Comparison of ENCODE assay signal across 21 cellular contexts in the genomic region with DNA sequence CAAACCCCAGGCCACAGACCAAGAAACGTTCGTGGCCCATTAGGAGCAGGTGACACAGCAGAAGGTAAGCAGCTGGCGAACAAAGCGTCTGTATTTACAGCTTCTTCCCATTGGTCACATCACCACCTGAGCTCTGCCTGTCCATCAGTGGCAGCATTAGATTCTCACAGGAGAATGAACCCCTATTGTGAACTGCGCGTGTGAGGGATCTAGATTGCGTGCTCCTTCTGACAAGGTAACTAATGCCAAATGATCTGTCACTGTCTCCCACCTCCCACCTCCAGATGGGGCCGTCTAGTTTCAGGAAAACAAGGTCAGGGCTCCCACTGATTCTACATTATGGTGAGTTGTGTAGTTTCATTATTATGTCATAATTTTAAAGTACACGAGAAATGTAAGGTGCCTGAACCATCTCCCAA.
DNase-seq lines count a peak whose midpoint lies in the region; ATAC-seq, FAIRE-seq and TF ChIP-seq lines count a peak whose summit lies in the region.
"Had no signal": no experiment of that assay in that cellular context is flagged by ENCODE, and none has a peak within 500 bp of the region (broad histone marks: within the 10 kb centered on the region; RNA-seq: fewer than 3 reads in every experiment).

No MANE protein-coding gene starts in this region.

- peaks cover 2% of the 10 kb centered on the region for H3K36me3 Mint-ChIP-seq in activated CD4-positive, alpha-beta memory T cell treated with anti-CD3 and anti-CD28 coated beads for 36 hours
- H3K36me3 Mint-ChIP-seq in activated CD4-positive, alpha-beta memory T cell treated with anti-CD3 and anti-CD28 coated beads, Interleukin-2, amount 10 ng/mL, durations not matched to agents 7 days and 5 days (ENCODE audit: low read depth): no peaks in the 10 kb centered on the region

- in situ Hi-C loops in GM12878 (cut with MboI): no loop called here

- peak; percentile 68 for DNase-seq in activated CD4-positive, alpha-beta memory T cell treated with anti-CD3 and anti-CD28 coated beads for 36 hours
- DNase-seq in activated CD4-positive, alpha-beta memory T cell treated with anti-CD3 and anti-CD28 coated beads, Interleukin-2, amount 10 ng/mL, durations not matched to agents 7 days and 5 days: no peak
- DNase-seq in NCI-H774 (lab: John Stamatoyannopoulos, UW): peak; percentile 3
- DNase-seq in GM12878 (ENCODE audit: low read depth, low spot score): no peak
- DNase-seq in stimulated activated CD4-positive, alpha-beta T cell treated with anti-CD3 and anti-CD28 coated beads, TNF-alpha, amount 100 ng/mL, for 48 hours (ENCODE audit: low read depth in 3 of 3): peak; percentile 15 to 37 (median 33)
- DNase-seq in OCI-LY7 (ENCODE audit: low spot score): no peak
- no peak for DNase-seq in OCI-M1 (lab: John Stamatoyannopoulos, UW)
- DNase-seq in SKM-1 (lab: John Stamatoyannopoulos, UW; ENCODE audit: unreplicated experiment): no peak
- DNase-seq: activated CD8-positive, alpha-beta memory T cell treated with anti-CD3 and anti-CD28 coated beads for 24 hours; AML-193; esophagus squamous epithelium; GDM1; H7; KBM-7; NCI-H1092; pancreas; PC-3; T1000 had no signal

- H3K4me1 Mint-ChIP-seq in activated CD4-positive, alpha-beta memory T cell treated with anti-CD3 and anti-CD28 coated beads for 36 hours (ENCODE audit: low read depth): peaks cover 43% of the 10 kb centered on the region
- peaks cover 30% of the 10 kb centered on the region for H3K4me1 Mint-ChIP-seq in activated CD4-positive, alpha-beta memory T cell treated with anti-CD3 and anti-CD28 coated beads, Interleukin-2, amount 10 ng/mL, durations not matched to agents 7 days and 5 days

- TF ChIP-seq RAD21 in GM12878 (IDR thresholded peaks at IDR 0.05; ENCODE audit: insufficient read depth, low read depth, low read length): 0 out of 2 replicates have a peak, but pooled peaks have one; percentile 28

- no peaks in the 10 kb centered on the region for H4K20me1 ChIP-seq in GM12878 (ENCODE audit: control insufficient read depth, insufficient read depth)
- H4K20me1 ChIP-seq in OCI-LY7 (ENCODE audit: insufficient read depth, low read length): no peaks in the 10 kb centered on the region

- H3K9me3 ChIP-seq in GM12878 (replicated peaks; ENCODE audit: control insufficient read depth, insufficient read depth, low read length) (no peaks in the 10 kb centered on the region; the same call in 2 of the 3 replicates), OCI-LY7 (ENCODE audit: low read length) (no peaks in the 10 kb centered on the region)
- H3K9me3 ChIP-seq: esophagus squamous epithelium, pancreas, SJSA1 had no signal

- TF ChIP-seq EP300 in GM12878 (IDR thresholded peaks at IDR 0.05; ENCODE audit: borderline replicate concordance in 1 of 2, control insufficient read depth in 1 of 2, low read depth in 2 of 2, low read length in 2 of 2): 0 out of 4 replicates have a peak, but pooled peaks of 1 of the 2 experiments have one; percentile 38

- H3K9me3 Mint-ChIP-seq in activated CD4-positive, alpha-beta memory T cell treated with anti-CD3 and anti-CD28 coated beads for 36 hours: no peaks in the 10 kb centered on the region
- peaks cover 2% of the 10 kb centered on the region for H3K9me3 Mint-ChIP-seq in activated CD4-positive, alpha-beta memory T cell treated with anti-CD3 and anti-CD28 coated beads, Interleukin-2, amount 10 ng/mL, durations not matched to agents 7 days and 5 days

- peak overlapping the region; percentile 52 for H3K27ac Mint-ChIP-seq in activated CD4-positive, alpha-beta memory T cell treated with anti-CD3 and anti-CD28 coated beads for 36 hours
- no peak overlapping the region for H3K27ac Mint-ChIP-seq in activated CD4-positive, alpha-beta memory T cell treated with anti-CD3 and anti-CD28 coated beads, Interleukin-2, amount 10 ng/mL, durations not matched to agents 7 days and 5 days

- 62% methylated on average over 9 of the region's 9 CpGs for whole genome bisulfite sequencing in GM12878 (ENCODE audit: insufficient coverage, insufficient replicate concordance, low lambda C conversion rate, missing lambda C conversion rate)

- intact Hi-C loops in activated CD4-positive, alpha-beta memory T cell treated with anti-CD3 and anti-CD28 coated beads for 36 hours (cut with micrococcal nuclease): loop anchor here (2.0 kb wide), 1 partner anchor 29 kb away; no protein-coding TSS in a partner anchor
- intact Hi-C loops in GM12878 (cut with micrococcal nuclease; ENCODE audit: unreplicated experiment): loop anchor here (2.0 kb wide), 1 partner anchor 185 kb away; a partner anchor contains a TSS
- intact Hi-C loops in OCI-LY7 (cut with micrococcal nuclease; ENCODE audit: unreplicated experiment): loop anchor here (5.0 to 10.0 kb wide), 2 partner anchors 70 to 523 kb away; no protein-coding TSS in a partner anchor

- no peak for FAIRE-seq in GM12878 (lab: Jason Lieb, UNC)
- FAIRE-seq: pancreas had no signal

- POLR2A ChIA-PET in activated CD4-positive, alpha-beta memory T cell treated with anti-CD3 and anti-CD28 coated beads for 36 hours (lab: Charles Lee): interaction anchor here (0.6 to 1.7 kb wide), 3 partner anchors 78 to 536 kb away, joined by 4 to 5 read pairs (median 4); no protein-coding TSS in a partner anchor
- POLR2A ChIA-PET in activated CD4-positive, alpha-beta memory T cell treated with anti-CD3 and anti-CD28 coated beads, Interleukin-2, amount 10 ng/mL, durations not matched to agents 7 days and 5 days (lab: Charles Lee): no interaction called here
- POLR2A ChIA-PET in GM12878 (lab: Charles Lee): no interaction called here
- POLR2A ChIA-PET in OCI-LY7 (lab: Charles Lee): no interaction called here

- no peak overlapping the region for H3K27ac ChIP-seq in GM12878 (ENCODE audit: control insufficient read depth, insufficient read depth)
- H3K27ac ChIP-seq in OCI-LY7 (ENCODE audit: low read depth, low read length, poor library complexity, severe bottlenecking): no peak overlapping the region
- H3K27ac ChIP-seq: esophagus squamous epithelium, pancreas, SJSA1 had no signal

- no peak for ATAC-seq in GM12878
- ATAC-seq: pancreas, PC-3 had no signal

- no peaks in the 10 kb centered on the region for H3K27me3 ChIP-seq in GM12878 (replicated peaks in 1 of 2; ENCODE audit: control insufficient read depth in 2 of 2, insufficient read depth in 2 of 2, low read length in 1 of 2)
- H3K27me3 ChIP-seq: esophagus squamous epithelium, pancreas, SJSA1 had no signal

- no peak overlapping the region for H3K4me3 ChIP-seq in GM12878
- H3K4me3 ChIP-seq in OCI-LY7 (ENCODE audit: low read depth, low read length, poor library complexity, severe bottlenecking): no peak overlapping the region
- H3K4me3 ChIP-seq: esophagus squamous epithelium, lung, pancreas, SJSA1, smooth muscle cell had no signal

- SMC1A ChIA-PET in GM12878 (lab: Charles Lee; ENCODE audit: uncharacterized antibody, unreplicated experiment): interaction anchor here (1.2 to 2.8 kb wide), 8 partner anchors 11 to 186 kb away, joined by 3 to 10 read pairs (median 5); a partner anchor contains a TSS

- H3K4me1 ChIP-seq in GM12878 (ENCODE audit: control insufficient read depth, insufficient read depth, low read length) (peaks cover 17% of the 10 kb centered on the region), OCI-LY7 (ENCODE audit: insufficient read depth, low read length, poor library complexity, severe bottlenecking) (peaks cover 30% of the 10 kb centered on the region)
- H3K4me1 ChIP-seq: esophagus squamous epithelium, pancreas, SJSA1 had no signal

- H3K79me2 ChIP-seq in GM12878 (ENCODE audit: control insufficient read depth, insufficient read depth, low read length): no peaks in the 10 kb centered on the region
- H3K79me2 ChIP-seq in OCI-LY7 (ENCODE audit: insufficient read depth, low read depth, low read length): no peaks in the 10 kb centered on the region

- no peaks in the 10 kb centered on the region for H3K36me3 ChIP-seq in GM12878 (ENCODE audit: control insufficient read depth in 2 of 2, insufficient read depth in 2 of 2, low read length in 1 of 2)
- H3K36me3 ChIP-seq in OCI-LY7 (ENCODE audit: insufficient read depth, low read length): no peaks in the 10 kb centered on the region
- H3K36me3 ChIP-seq: esophagus squamous epithelium, pancreas, SJSA1 had no signal

- H3K4me2 ChIP-seq in GM12878 (ENCODE audit: control insufficient read depth, insufficient read depth) (no peak overlapping the region), OCI-LY7 (ENCODE audit: low read length) (no peak overlapping the region)
- H3K4me2 ChIP-seq: smooth muscle cell had no signal

- CTCF ChIA-PET in activated CD4-positive, alpha-beta memory T cell treated with anti-CD3 and anti-CD28 coated beads for 36 hours (lab: Charles Lee): interaction anchor here (0.6 to 1.5 kb wide), 2 partner anchors 81 to 166 kb away, joined by 3 to 4 read pairs; no protein-coding TSS in a partner anchor
- CTCF ChIA-PET in activated CD4-positive, alpha-beta memory T cell treated with anti-CD3 and anti-CD28 coated beads, Interleukin-2, amount 10 ng/mL, durations not matched to agents 7 days and 5 days (lab: Charles Lee): no interaction called here
- CTCF ChIA-PET in GM12878 (lab: Yijun Ruan, JAX): interaction anchor here (1.1 to 2.0 kb wide), 3 partner anchors 44 to 184 kb away, joined by 3 to 10 read pairs (median 6); no protein-coding TSS in a partner anchor
- CTCF ChIA-PET in OCI-LY7 (lab: Charles Lee; ENCODE audit: unreplicated experiment): interaction anchor here (0.6 kb wide), 2 partner anchors 51 to 668 kb away, joined by 3 read pairs; no protein-coding TSS in a partner anchor

- H3K9ac ChIP-seq in GM12878 (ENCODE audit: control insufficient read depth, insufficient read depth, low read length): no peak overlapping the region

- H2AFZ ChIP-seq in GM12878 (ENCODE audit: control insufficient read depth, low read depth, low read length) (no peak overlapping the region), OCI-LY7 (ENCODE audit: low read length) (no peak overlapping the region)

- peak overlapping the region; percentile 18 for H3K4me3 Mint-ChIP-seq in activated CD4-positive, alpha-beta memory T cell treated with anti-CD3 and anti-CD28 coated beads for 36 hours
- no peak overlapping the region for H3K4me3 Mint-ChIP-seq in activated CD4-positive, alpha-beta memory T cell treated with anti-CD3 and anti-CD28 coated beads, Interleukin-2, amount 10 ng/mL, durations not matched to agents 7 days and 5 days

- no peaks in the 10 kb centered on the region for H3K9me2 ChIP-seq in OCI-LY7 (ENCODE audit: insufficient read depth, low read length)

- TF ChIP-seq POLR2A in GM12878 (IDR thresholded peaks at IDR 0.05; ENCODE audit: low read depth, low read length): no peak

- BruUV-seq in GM12878 (replicated peaks; lab: Mats Ljungman, UMichigan): no TSS peak
- no TSS peak for BruUV-seq in OCI-LY7 (replicated peaks; lab: Mats Ljungman, UMichigan)

- RAD21 ChIA-PET in GM12878 (lab: Charles Lee; ENCODE audit: unreplicated experiment): interaction anchor here (1.7 kb wide), 1 partner anchor 70 kb away, joined by 5 read pairs; no protein-coding TSS in a partner anchor

- no peak for TF ChIP-seq CTCF in GM12878 (IDR thresholded peaks at IDR 0.05 in 2 of 3, conservative IDR thresholded peaks at IDR 0.05 in 1 of 3; ENCODE audit: control insufficient read depth in 2 of 3, extremely low read depth in 1 of 3, insufficient read depth in 1 of 3, low read depth in 3 of 3, low read length in 3 of 3)
- TF ChIP-seq CTCF in OCI-LY7 (conservative IDR thresholded peaks at IDR 0.05; ENCODE audit: low read length): no peak

- peaks cover 12% of the 10 kb centered on the region for H3K27me3 Mint-ChIP-seq in activated CD4-positive, alpha-beta memory T cell treated with anti-CD3 and anti-CD28 coated beads for 36 hours
- peaks cover 1% of the 10 kb centered on the region for H3K27me3 Mint-ChIP-seq in activated CD4-positive, alpha-beta memory T cell treated with anti-CD3 and anti-CD28 coated beads, Interleukin-2, amount 10 ng/mL, durations not matched to agents 7 days and 5 days

Comparison
In these comparisons a context has a peak if more than half of its experiments do, and no peak if none do; other contexts are left out.
1. DNase-seq: peak in activated CD4-positive, alpha-beta memory T cell treated with anti-CD3 and anti-CD28 coated beads for 36 hours (single experiment), NCI-H774 (single experiment) and stimulated activated CD4-positive, alpha-beta T cell treated with anti-CD3 and anti-CD28 coated beads, TNF-alpha, amount 100 ng/mL, for 48 hours (3 of 3); none in activated CD4-positive, alpha-beta memory T cell treated with anti-CD3 and anti-CD28 coated beads, Interleukin-2, amount 10 ng/mL, durations not matched to agents 7 days and 5 days (single experiment), GM12878 (single experiment), OCI-LY7 (single experiment), OCI-M1 (single experiment) and SKM-1 (single experiment).